8 cellular contexts compared by ENCODE assay signal in genomic region chr2:219252570-219252899, GRCh38. TPM values are rescaled to one million over a fixed set of nuclear protein-coding genes. Genes with fewer than 3 reads are reported as not detected.
DNase-seq lines count a peak whose midpoint lies in the region; ATAC-seq and TF ChIP-seq lines count a peak whose summit lies in the region.

No MANE protein-coding gene starts in this region.

- 13% methylated on average over 9 of the region's 9 CpGs for WGBS in right cardiac atrium
- WGBS in testis, 2 donors: 20 to 22% methylated on average over 7 to 9 of the region's 9 CpGs

- no peaks in the 10 kb centered on the region for H3K27me3 Mint-ChIP-seq in activated T-helper 2 cell treated with anti-CD3 and anti-CD28 coated beads, Interferon-gamma antibody, Interleukin-2, Interleukin-4, amounts not matched to agents 10 μg/mL and 5 μg/mL and 100 μg/mL, durations not matched to agents 14 hours and 24 hours and 36 hours (ENCODE audit: low read depth)

- H3K27ac Mint-ChIP-seq in activated T-helper 2 cell treated with anti-CD3 and anti-CD28 coated beads, Interferon-gamma antibody, Interleukin-2, Interleukin-4, amounts not matched to agents 10 μg/mL and 5 μg/mL and 100 μg/mL, durations not matched to agents 14 hours and 24 hours and 36 hours: peak overlapping the region; percentile 85

- H3K27me3 ChIP-seq in right cardiac atrium (ENCODE audit: control insufficient read depth, insufficient read depth) (no peaks in the 10 kb centered on the region), iPS-18a (ENCODE audit: control insufficient read depth, insufficient read depth, low read length) (peaks cover 59% of the 10 kb centered on the region), testis (no peaks in the 10 kb centered on the region)

- H3K4me3 Mint-ChIP-seq in activated T-helper 2 cell treated with anti-CD3 and anti-CD28 coated beads, Interferon-gamma antibody, Interleukin-2, Interleukin-4, amounts not matched to agents 10 μg/mL and 5 μg/mL and 100 μg/mL, durations not matched to agents 14 hours and 24 hours and 36 hours (ENCODE audit: low read depth): peak overlapping the region; percentile 77

- no peaks in the 10 kb centered on the region for H3K9me3 Mint-ChIP-seq in activated T-helper 2 cell treated with anti-CD3 and anti-CD28 coated beads, Interferon-gamma antibody, Interleukin-2, Interleukin-4, amounts not matched to agents 10 μg/mL and 5 μg/mL and 100 μg/mL, durations not matched to agents 14 hours and 24 hours and 36 hours

- no peak for TF ChIP-seq POLR2A in testis (IDR thresholded peaks at IDR 0.05)

- H3K9me3 ChIP-seq in right cardiac atrium (ENCODE audit: control insufficient read depth, low read length) (no peaks in the 10 kb centered on the region), iPS-18a (ENCODE audit: control insufficient read depth, low read depth, low read length) (no peaks in the 10 kb centered on the region), testis (no peaks in the 10 kb centered on the region)

- no peak for TF ChIP-seq CTCF in testis (IDR thresholded peaks at IDR 0.05)
- no peak for TF ChIP-seq CTCF in GM10266 (IDR thresholded peaks at IDR 0.05; ENCODE audit: control insufficient read depth, insufficient read depth, low read depth, missing control alignments)

- H3K4me1 ChIP-seq in right cardiac atrium (ENCODE audit: control insufficient read depth, insufficient read depth, low read length) (peaks cover 12% of the 10 kb centered on the region), iPS-18a (ENCODE audit: control insufficient read depth, low read depth, low read length) (peaks cover 10% of the 10 kb centered on the region), testis (peaks cover 15% of the 10 kb centered on the region)

- ATAC-seq in right cardiac atrium (no peak), Right ventricle myocardium superior (ENCODE audit: poor library complexity) (no peak), HG02970 (IDR thresholded peaks at IDR 0.05; ENCODE audit: low FRiP score, unreplicated experiment) (no peak), GM21526 (IDR thresholded peaks at IDR 0.05; ENCODE audit: low FRiP score, unreplicated experiment) (no peak)

- H3K4me3 ChIP-seq in right cardiac atrium (ENCODE audit: low read length) (peak overlapping the region; percentile 56), iPS-18a (ENCODE audit: low read length) (peak overlapping the region; percentile 62), testis (peak overlapping the region; percentile 42 to 67)

- H3K27ac ChIP-seq in right cardiac atrium (ENCODE audit: low read length) (peak overlapping the region; percentile 27), iPS-18a (ENCODE audit: low read length) (no peak overlapping the region), testis (no peak overlapping the region)

- peaks cover 60% of the 10 kb centered on the region for H3K4me1 Mint-ChIP-seq in activated T-helper 2 cell treated with anti-CD3 and anti-CD28 coated beads, Interferon-gamma antibody, Interleukin-2, Interleukin-4, amounts not matched to agents 10 μg/mL and 5 μg/mL and 100 μg/mL, durations not matched to agents 14 hours and 24 hours and 36 hours (ENCODE audit: low read depth)

- intact Hi-C loops in right cardiac atrium (cut with DNase I) (no loop called here), Right ventricle myocardium superior (cut with DNase I) (no loop called here), testis (cut with DNase I; ENCODE audit: low total_unique reads) (no loop called here)
- intact Hi-C loops in activated T-helper 2 cell treated with anti-CD3 and anti-CD28 coated beads, Interferon-gamma antibody, Interleukin-2, Interleukin-4, amounts not matched to agents 10 μg/mL and 5 μg/mL and 100 μg/mL, durations not matched to agents 14 hours and 24 hours and 36 hours (cut with micrococcal nuclease): loop anchor here (2.0 to 10.0 kb wide), 3 partner anchors 42 to 848 kb away; no protein-coding TSS in a partner anchor

- peak overlapping the region; percentile 48 for H3K9ac ChIP-seq in iPS-18a (ENCODE audit: low read length)

- H3K36me3 ChIP-seq in iPS-18a (ENCODE audit: control insufficient read depth, low read depth, low read length) (peaks cover 12% of the 10 kb centered on the region), testis (ENCODE audit: low read depth, missing control alignments) (no peaks in the 10 kb centered on the region)

- no peak for DNase-seq in right cardiac atrium
- DNase-seq in Right ventricle myocardium superior: no peak
- no peak for DNase-seq in activated T-helper 2 cell treated with anti-CD3 and anti-CD28 coated beads, Interferon-gamma antibody, Interleukin-2, Interleukin-4, amounts not matched to agents 10 μg/mL and 5 μg/mL and 100 μg/mL, durations not matched to agents 14 hours and 24 hours and 36 hours (ENCODE audit: low spot score)
- no peak for DNase-seq in testis
- no peak for DNase-seq in GM10266 (ENCODE audit: extremely low spot score)

- peaks cover 57% of the 10 kb centered on the region for H3K36me3 Mint-ChIP-seq in activated T-helper 2 cell treated with anti-CD3 and anti-CD28 coated beads, Interferon-gamma antibody, Interleukin-2, Interleukin-4, amounts not matched to agents 10 μg/mL and 5 μg/mL and 100 μg/mL, durations not matched to agents 14 hours and 24 hours and 36 hours (ENCODE audit: low read depth)

RNA-seq across cellular contexts. Expression of gene TUBA4B, which starts 0.5 kb away (rescaled TPM):
- total RNA-seq in right cardiac atrium (not detected), Right ventricle myocardium superior (not detected), testis (under 1 TPM in 1 of 2 donors, not detected in 1; 0.25 TPM)
- polyA plus RNA-seq in right cardiac atrium (not detected), testis (ENCODE audit: insufficient read depth, low read depth, low replicate concordance) (1.6 TPM)
- not detected in 2 replicates for total RNA-seq in activated T-helper 2 cell treated with anti-CD3 and anti-CD28 coated beads, Interferon-gamma antibody, Interleukin-2, Interleukin-4, amounts not matched to agents 10 μg/mL and 5 μg/mL and 100 μg/mL, durations not matched to agents 14 hours and 24 hours and 36 hours

RNA-seq across cellular contexts. Expression of gene TUBA4A, which starts 1.2 kb away (rescaled TPM):
- total RNA-seq in right cardiac atrium (10 to 100 TPM; 27.6 to 88.6 (median 64.3) TPM), Right ventricle myocardium superior (84.3 TPM), testis (10 to 100 TPM; 27.0 to 47.6 TPM)
- polyA plus RNA-seq in right cardiac atrium (131 TPM), testis (ENCODE audit: insufficient read depth, low read depth, low replicate concordance) (90.0 TPM)
- total RNA-seq in activated T-helper 2 cell treated with anti-CD3 and anti-CD28 coated beads, Interferon-gamma antibody, Interleukin-2, Interleukin-4, amounts not matched to agents 10 μg/mL and 5 μg/mL and 100 μg/mL, durations not matched to agents 14 hours and 24 hours and 36 hours: 220 and 231 TPM in 2 replicates

RNA-seq across cellular contexts. Expression of gene STK16, which starts 7.3 kb away (rescaled TPM):
- total RNA-seq in right cardiac atrium (10 to 100 TPM; 17.5 to 19.7 (median 19.3) TPM), Right ventricle myocardium superior (16.7 TPM), testis (10 to 100 TPM; 29.1 to 32.6 TPM)
- polyA plus RNA-seq in right cardiac atrium (22.2 TPM), testis (ENCODE audit: insufficient read depth, low read depth, low replicate concordance) (63.0 TPM)
- 32.0 and 33.3 TPM in 2 replicates for total RNA-seq in activated T-helper 2 cell treated with anti-CD3 and anti-CD28 coated beads, Interferon-gamma antibody, Interleukin-2, Interleukin-4, amounts not matched to agents 10 μg/mL and 5 μg/mL and 100 μg/mL, durations not matched to agents 14 hours and 24 hours and 36 hours

RNA-seq across cellular contexts. Expression of gene GLB1L, which starts 7.3 kb away (rescaled TPM):
- total RNA-seq in right cardiac atrium (1 to 10 TPM; 2.7 to 3.8 (median 3.3) TPM), Right ventricle myocardium superior (1.4 TPM), testis (100 to 1,000 TPM in 1 of 2 donors, 10 to 100 TPM in 1; 70.9 to 109 TPM)
- polyA plus RNA-seq in right cardiac atrium (3.1 TPM), testis (ENCODE audit: insufficient read depth, low read depth, low replicate concordance) (224 TPM)
- total RNA-seq in activated T-helper 2 cell treated with anti-CD3 and anti-CD28 coated beads, Interferon-gamma antibody, Interleukin-2, Interleukin-4, amounts not matched to agents 10 μg/mL and 5 μg/mL and 100 μg/mL, durations not matched to agents 14 hours and 24 hours and 36 hours: 4.2 and 4.4 TPM in 2 replicates

RNA-seq across cellular contexts. Expression of gene ANKZF1, which starts 22.9 kb away (rescaled TPM):
- 10 to 100 TPM; 14.9 to 32.0 (median 27.2) TPM for total RNA-seq in right cardiac atrium
- 20.1 TPM for polyA plus RNA-seq in right cardiac atrium
- total RNA-seq in Right ventricle myocardium superior: 27.3 TPM
- 133 and 142 TPM in 2 replicates for total RNA-seq in activated T-helper 2 cell treated with anti-CD3 and anti-CD28 coated beads, Interferon-gamma antibody, Interleukin-2, Interleukin-4, amounts not matched to agents 10 μg/mL and 5 μg/mL and 100 μg/mL, durations not matched to agents 14 hours and 24 hours and 36 hours
- 10 to 100 TPM; 50.9 to 56.4 TPM for total RNA-seq in testis
- polyA plus RNA-seq in testis (ENCODE audit: insufficient read depth, low read depth, low replicate concordance): 27.9 TPM
